In genomic region chr3:132205609-132206008, GRCh38 we compare ENCODE assay signal across 20 cellular contexts.
"Had no signal": no experiment of that assay in that cellular context is flagged by ENCODE, and none has a peak within 500 bp of the region (broad histone marks: within the 10 kb centered on the region; RNA-seq: fewer than 3 reads in every experiment).

No MANE protein-coding gene starts in this region.

- H3K4me1 ChIP-seq: gastrocnemius medialis, right lobe of liver, vagina had no signal

- H3K4me3 ChIP-seq: body of pancreas, gastrocnemius medialis, right lobe of liver, vagina had no signal

- H3K27ac ChIP-seq: body of pancreas, epithelial cell of prostate, gastrocnemius medialis, right lobe of liver, vagina had no signal

- DNase-seq: activated CD4-positive, alpha-beta T cell treated with anti-CD3 and anti-CD28 coated beads for 36 hours; activated CD4-positive, CD25-positive, alpha-beta regulatory T cell; activated CD8-positive, alpha-beta memory T cell treated with anti-CD3 and anti-CD28 coated beads, Interleukin-2, amount 10 ng/mL, durations not matched to agents 7 days and 5 days; activated CD8-positive, alpha-beta T cell treated with anti-CD3 and anti-CD28 coated beads, Interleukin-2, amount 10 ng/mL, durations not matched to agents 7 days and 5 days; activated T-cell treated with anti-CD3 and anti-CD28 coated beads, Interleukin-2, amount 50 U/mL, for 48 hours; body of pancreas; effector CD8-positive, alpha-beta T cell; gastrocnemius medialis; glutamatergic neuron; left cardiac atrium; right lobe of liver; small intestine; stimulated activated CD4-positive, alpha-beta T cell treated with anti-CD3 and anti-CD28 coated beads, Interleukin-1b, Interleukin-23, amount 100 ng/mL, for 48 hours; stimulated activated CD4-positive, alpha-beta T cell treated with anti-CD3 and anti-CD28 coated beads, Interleukin-4, amount 100 ng/mL, for 4 hours; stimulated activated CD8-positive, alpha-beta memory T cell treated with anti-CD3 and anti-CD28 coated beads, Interleukin-4, amount 100 ng/mL, for 48 hours; stimulated activated naive CD8-positive, alpha-beta T cell treated with anti-CD3 and anti-CD28 coated beads, Interleukin-15, amount 100 ng/mL, for 72 hours; substantia nigra; T-helper 1 cell had no signal

- H3K27me3 ChIP-seq: body of pancreas, right lobe of liver, vagina had no signal

- H3K9me3 ChIP-seq: body of pancreas, gastrocnemius medialis, right lobe of liver, vagina had no signal

- H3K36me3 ChIP-seq: gastrocnemius medialis, right lobe of liver, vagina had no signal
